ENCODE assay signal across 8 cellular contexts in genomic region chr15:70474682-70475438, GRCh38.
DNase-seq lines count a peak whose midpoint lies in the region; TF ChIP-seq lines count a peak whose summit lies in the region.

No MANE protein-coding gene starts in this region.

- 25% methylated on average over 33 of the region's 33 CpGs for WGBS in thymus

- H3K4me3 Mint-ChIP-seq in neural progenitor cell = no peak overlapping the region

- H4K20me1 ChIP-seq in neural progenitor cell (ENCODE audit: low read depth) = no peaks in the 10 kb centered on the region

- peak; percentile 83 for DNase-seq in HCEC 1CT
- peak; percentile 65 for DNase-seq in NOMO-1 treated with dmso at 0.1 percent for 144 hours (lab: John Stamatoyannopoulos, UW; ENCODE audit: unreplicated experiment)
- DNase-seq in brain microvascular endothelial cell = peak; percentile 88
- no peak for DNase-seq in neural progenitor cell (ENCODE audit: low spot score)
- no peak for DNase-seq in activated CD4-positive, alpha-beta T cell treated with anti-CD3 and anti-CD28 coated beads, Interleukin-2, amount 50 U/mL, for 48 hours
- no peak for DNase-seq in NCI-H510A treated with DMSO at 0.1 percent for 48 hours (lab: John Stamatoyannopoulos, UW)

- H3K36me3 ChIP-seq in brain microvascular endothelial cell (replicated peaks) (no peaks in the 10 kb centered on the region), thymus (ENCODE audit: control insufficient read depth, insufficient read depth) (no peaks in the 10 kb centered on the region), neural progenitor cell (no peaks in the 10 kb centered on the region)

- H3K9ac ChIP-seq in neural progenitor cell = no peak overlapping the region

- H3K27ac ChIP-seq in brain microvascular endothelial cell (peak overlapping the region; percentile 63), layer of hippocampus (ENCODE audit: low read depth, low read length) (peak overlapping the region; percentile 57), thymus (ENCODE audit: low read depth) (no peak overlapping the region), neural progenitor cell (no peak overlapping the region)

- no peak overlapping the region for H3K27ac Mint-ChIP-seq in neural progenitor cell

- H3K9me3 ChIP-seq in thymus (ENCODE audit: control insufficient read depth) (no peaks in the 10 kb centered on the region), neural progenitor cell (ENCODE audit: low read depth) (no peaks in the 10 kb centered on the region)

- no peaks in the 10 kb centered on the region for H3K79me2 ChIP-seq in neural progenitor cell (ENCODE audit: low read depth)

- peaks cover 13% of the 10 kb centered on the region for H3K27me3 Mint-ChIP-seq in neural progenitor cell (ENCODE audit: insufficient read depth, low read depth)

- H3K4me1 Mint-ChIP-seq in neural progenitor cell = peaks cover 30% of the 10 kb centered on the region

- H3K4me1 ChIP-seq in thymus (ENCODE audit: control insufficient read depth, insufficient read depth, low read length) = peaks cover 34% of the 10 kb centered on the region
- H3K4me1 ChIP-seq in neural progenitor cell = peaks cover 4% of the 10 kb centered on the region

- in situ Hi-C loops in brain microvascular endothelial cell (cut with HindIII; ENCODE audit: low pct_ligation_motif_present, low sequenced_read_pairs) = no loop called here

- H3K9me3 Mint-ChIP-seq in neural progenitor cell = no peaks in the 10 kb centered on the region

- H3K4me3 ChIP-seq in brain microvascular endothelial cell (ENCODE audit: low read depth, low read length) (peak overlapping the region; percentile 35), thymus (ENCODE audit: low read length) (peak overlapping the region; percentile 7), neural progenitor cell (no peak overlapping the region)

- H3K27me3 ChIP-seq in brain microvascular endothelial cell (replicated peaks) = no peaks in the 10 kb centered on the region
- H3K27me3 ChIP-seq in layer of hippocampus (ENCODE audit: control insufficient read depth, insufficient read depth, low read length) = peaks cover 3% of the 10 kb centered on the region
- peaks cover 3% of the 10 kb centered on the region for H3K27me3 ChIP-seq in thymus (ENCODE audit: control insufficient read depth, insufficient read depth)
- no peaks in the 10 kb centered on the region for H3K27me3 ChIP-seq in neural progenitor cell

- H2AFZ ChIP-seq in neural progenitor cell (replicated peaks) = no peak overlapping the region

- no peaks in the 10 kb centered on the region for H3K36me3 Mint-ChIP-seq in neural progenitor cell

- no peak overlapping the region for H3K4me2 ChIP-seq in neural progenitor cell

- TF ChIP-seq CTCF in brain microvascular endothelial cell (IDR thresholded peaks at IDR 0.05; ENCODE audit: low read depth, low read length, missing control alignments) = no peak
- TF ChIP-seq CTCF in neural progenitor cell (IDR thresholded peaks at IDR 0.05) = no peak

- H3F3A ChIP-seq in neural progenitor cell (ENCODE audit: low read depth) = no peaks in the 10 kb centered on the region

Comparison
In these comparisons a context has a peak if more than half of its experiments do, and no peak if none do; other contexts are left out.
1. DNase-seq: peak in HCEC 1CT (single experiment), NOMO-1 treated with dmso at 0.1 percent for 144 hours (single experiment) and brain microvascular endothelial cell (single experiment); none in neural progenitor cell (single experiment), activated CD4-positive, alpha-beta T cell treated with anti-CD3 and anti-CD28 coated beads, Interleukin-2, amount 50 U/mL, for 48 hours (0 of 2) and NCI-H510A treated with DMSO at 0.1 percent for 48 hours (single experiment).
2. H3K27ac ChIP-seq: peak in brain microvascular endothelial cell (single experiment) and layer of hippocampus (single experiment); none in thymus (single experiment) and neural progenitor cell (single experiment).